Comparison of ENCODE assay signal across 33 cellular contexts in the genomic region with DNA sequence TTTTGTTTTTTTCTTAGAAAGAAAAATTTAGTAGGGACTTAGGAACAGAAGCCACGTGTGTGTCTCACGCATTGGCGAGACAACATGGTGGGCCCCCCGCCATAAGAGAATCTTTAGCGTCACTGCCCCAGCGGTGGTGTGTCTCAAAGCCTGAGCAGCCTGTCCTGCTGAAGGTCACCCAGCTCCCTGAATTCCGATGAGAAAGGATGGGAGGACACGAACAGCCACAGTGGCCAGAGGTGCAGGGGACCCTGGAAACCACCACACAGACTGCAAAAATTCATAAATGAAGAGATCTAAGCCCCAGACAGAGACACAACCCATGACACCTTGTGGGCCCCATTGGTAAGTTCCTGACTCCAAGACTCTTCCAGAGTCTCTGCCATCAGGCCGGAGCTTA.
"Had no signal": no experiment of that assay in that cellular context is flagged by ENCODE, and none has a peak within 500 bp of the region (broad histone marks: within the 10 kb centered on the region; RNA-seq: fewer than 3 reads in every experiment).

No MANE protein-coding gene starts in this region.

- H3K4me1 ChIP-seq: adrenal gland had no signal

- H3K27ac ChIP-seq: adrenal gland, cardiac muscle cell, VCaP had no signal

- H3K36me3 ChIP-seq: adrenal gland, cardiac muscle cell had no signal

- ATAC-seq: activated CD8-positive, alpha-beta memory T cell treated with anti-CD3 and anti-CD28 coated beads, Interleukin-2, amount 10 ng/mL, durations not matched to agents 7 days and 5 days; activated CD8-positive, alpha-beta T cell treated with anti-CD3 and anti-CD28 coated beads for 36 hours; activated naive CD4-positive, alpha-beta T cell treated with anti-CD3 and anti-CD28 coated beads, Interleukin-2, amount 50 U/mL, for 72 hours; activated T-cell treated with anti-CD3 and anti-CD28 coated beads, Interleukin-2, amount 50 U/mL, for 4 hours; activated T-cell treated with anti-CD3 and anti-CD28 coated beads, Interleukin-2, amount 50 U/mL, for 72 hours; activated T-helper 17 cell treated with anti-CD3 and anti-CD28 coated beads, Interleukin-2, amount 50 U/mL, for 72 hours had no signal

- FAIRE-seq: astrocyte, bronchial epithelial cell, TTC549 had no signal

- H3K9me3 ChIP-seq: adrenal gland had no signal

- H3K27me3 ChIP-seq: adrenal gland, cardiac muscle cell had no signal

- DNase-seq: activated B cell treated with CpG ODN at 0.5 μM for 24 hours; activated CD4-positive, alpha-beta memory T cell treated with anti-CD3 and anti-CD28 coated beads for 36 hours; activated CD4-positive, alpha-beta T cell treated with anti-CD3 and anti-CD28 coated beads for 4 hours; activated CD4-positive, alpha-beta T cell treated with anti-CD3 and anti-CD28 coated beads, Interleukin-2, amount 50 U/mL, for 1 hour; activated CD4-positive, alpha-beta T cell treated with anti-CD3 and anti-CD28 coated beads, Interleukin-2, amount 50 U/mL, for 4 hours; activated CD4-positive, CD25-positive, alpha-beta regulatory T cell treated with anti-CD3 and anti-CD28 coated beads, Interleukin-2, amount 50 U/mL, for 72 hours; activated CD8-positive, alpha-beta memory T cell treated with anti-CD3 and anti-CD28 coated beads, Interleukin-2, amount 10 ng/mL, durations not matched to agents 7 days and 5 days; activated CD8-positive, alpha-beta T cell treated with anti-CD3 and anti-CD28 coated beads for 36 hours; activated effector memory CD4-positive, alpha-beta T cell treated with anti-CD3 and anti-CD28 coated beads, Interleukin-2, amount 50 U/mL, for 16 hours; activated gamma-delta T cell treated with Interleukin-2 at 50 U/mL for 16 hours; activated naive CD4-positive, alpha-beta T cell; activated naive CD4-positive, alpha-beta T cell treated with anti-CD3 and anti-CD28 coated beads for 36 hours; activated naive CD4-positive, alpha-beta T cell treated with anti-CD3 and anti-CD28 coated beads, Interleukin-2, amount 50 U/mL, for 16 hours; activated naive CD8-positive, alpha-beta T cell treated with anti-CD3 and anti-CD28 coated beads for 36 hours; activated T-cell treated with anti-CD3 and anti-CD28 coated beads for 4 hours; activated T-cell treated with anti-CD3 and anti-CD28 coated beads, Interleukin-2, amount 50 U/mL, for 1 hour; activated T-cell treated with anti-CD3 and anti-CD28 coated beads, Interleukin-2, amount 50 U/mL, for 4 hours; activated T-cell treated with anti-CD3 and anti-CD28 coated beads, Interleukin-2, amount 50 U/mL, for 72 hours; adrenal gland; amniotic stem cell; aorta; caudate nucleus; cerebellar nuclear complex; T-helper 1 cell; T-helper 2 cell; T-helper 9 cell had no signal

- H3K4me3 ChIP-seq: adrenal gland, cardiac muscle cell had no signal
